In the genomic region with DNA sequence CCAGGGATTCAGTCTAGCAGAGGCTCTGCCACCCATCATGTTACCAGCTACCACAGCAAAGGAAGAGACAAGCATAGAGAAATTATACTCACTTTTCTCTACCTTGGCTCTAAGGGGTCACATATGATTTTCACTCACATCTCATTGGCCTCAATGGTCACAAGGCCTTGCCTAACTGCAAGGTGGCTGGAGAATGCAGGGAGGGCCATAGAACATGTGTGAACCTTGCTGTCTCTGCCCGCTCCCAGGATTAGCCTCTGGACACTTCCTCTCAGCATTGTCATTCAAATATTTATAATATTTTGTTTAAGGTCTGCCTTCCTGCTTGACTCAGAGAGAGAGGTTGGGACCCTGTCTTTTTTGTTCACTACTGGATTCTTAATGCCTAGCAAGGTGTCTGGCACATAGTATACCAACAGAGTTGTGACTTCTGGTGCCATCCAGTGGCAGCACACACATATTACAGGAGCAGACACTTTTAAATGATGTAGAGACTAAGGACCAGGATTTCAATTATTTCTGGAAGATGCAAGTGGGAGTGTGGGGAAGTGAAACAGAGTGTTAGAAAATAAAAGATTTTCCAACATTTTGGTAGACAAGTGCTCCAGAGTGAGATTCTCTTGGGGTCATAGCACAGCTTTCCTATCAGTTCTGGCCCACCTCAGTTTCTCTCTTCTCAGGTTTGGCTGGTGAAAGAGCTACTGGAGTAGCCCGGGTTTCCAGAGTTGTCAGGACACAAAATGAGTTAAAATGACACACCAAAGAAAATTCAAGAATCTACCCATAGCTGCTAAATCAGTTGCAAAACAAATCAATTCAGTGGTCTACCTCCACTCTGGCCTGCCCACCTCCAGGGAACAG, we compare ENCODE assay signal across 8 cellular contexts.
DNase-seq lines count a peak whose midpoint lies in the region; ATAC-seq, FAIRE-seq and TF ChIP-seq lines count a peak whose summit lies in the region.
"Had no signal": no experiment of that assay in that cellular context is flagged by ENCODE, and none has a peak within 500 bp of the region (broad histone marks: within the 10 kb centered on the region; RNA-seq: fewer than 3 reads in every experiment).

No MANE protein-coding gene starts in this region.

- intact Hi-C loops in MCF 10A (cut with micrococcal nuclease) = loop anchor here (1.0 kb wide), 4 partner anchors 119 to 688 kb away; a partner anchor contains a TSS

- no peaks in the 10 kb centered on the region for H3K9me2 ChIP-seq in GM23338 (ENCODE audit: insufficient read depth)
- H3K9me2 ChIP-seq in MM.1S (replicated peaks; ENCODE audit: insufficient read depth, low read length) = no peaks in the 10 kb centered on the region

- H4K20me1 ChIP-seq in GM23338 (replicated peaks; ENCODE audit: insufficient read depth) = no peaks in the 10 kb centered on the region
- no peaks in the 10 kb centered on the region for H4K20me1 ChIP-seq in MM.1S (ENCODE audit: insufficient read depth, low read length)

- H3K4me1 Mint-ChIP-seq in GM23338 (peaks cover 12% of the 10 kb centered on the region; the same call in 2 of the 3 replicates), MCF 10A (ENCODE audit: insufficient read depth, unreplicated experiment) (peaks cover under 1% of the 10 kb centered on the region)

- H3K79me2 ChIP-seq in GM23338 (replicated peaks; ENCODE audit: insufficient read depth) = no peaks in the 10 kb centered on the region
- no peaks in the 10 kb centered on the region for H3K79me2 ChIP-seq in MM.1S (ENCODE audit: low read length)

- H3K27ac ChIP-seq in GM23338 (ENCODE audit: low read depth) (no peak overlapping the region), MM.1S (ENCODE audit: low read length) (no peak overlapping the region)
- H3K27ac ChIP-seq: neutrophil had no signal

- ATAC-seq in GM23338 = peak; percentile 94

- POLR2A ChIA-PET in MCF 10A (lab: Yijun Ruan, JAX) = interaction anchor here (0.7 to 1.7 kb wide), 2 partner anchors 229 to 1106 kb away, joined by 3 to 6 read pairs; a partner anchor contains a TSS

- CTCF ChIA-PET in MCF 10A (lab: Yijun Ruan, JAX) = interaction anchor here (0.5 to 11.1 kb wide), 53 partner anchors 8 to 1180 kb away, joined by 3 to 258 read pairs (median 4); a partner anchor contains a TSS

- H3K4me2 ChIP-seq in GM23338 (no peak overlapping the region), MM.1S (ENCODE audit: low read depth, low read length) (no peak overlapping the region)

- H3K27me3 ChIP-seq in GM23338 (ENCODE audit: insufficient read depth) (no peaks in the 10 kb centered on the region), MM.1S (replicated peaks; ENCODE audit: insufficient read depth, low read length) (no peaks in the 10 kb centered on the region)
- H3K27me3 ChIP-seq: neutrophil had no signal

- DNase-seq in GM23338 (ENCODE audit: low spot score) (peak; percentile 67), MM.1S (peak; percentile 69), MCF 10A (ENCODE audit: unreplicated experiment) (peak; percentile 54), kidney tubule cell (ENCODE audit: low spot score) (peak; percentile 64)
- peak in 2 of 3 experiments; percentile 53 to 63 for DNase-seq in stimulated activated CD4-positive, alpha-beta T cell treated with anti-CD3 and anti-CD28 coated beads, TNF-alpha, amount 100 ng/mL, for 4 hours (ENCODE audit: low read depth in 3 of 3)

- H3K4me3 ChIP-seq in GM23338 (no peak overlapping the region), MM.1S (ENCODE audit: low read length) (no peak overlapping the region)

- H3F3A ChIP-seq in GM23338 (replicated peaks; ENCODE audit: low read depth) = no peaks in the 10 kb centered on the region
- no peaks in the 10 kb centered on the region for H3F3A ChIP-seq in MM.1S (ENCODE audit: insufficient read depth, low read length)

- H3K9me3 Mint-ChIP-seq in GM23338 = 0 out of 3 replicates have a peak, but pooled peaks cover 5% of the 10 kb centered on the region
- H3K9me3 Mint-ChIP-seq in MCF 10A (ENCODE audit: unreplicated experiment) = no peaks in the 10 kb centered on the region

- H3K36me3 Mint-ChIP-seq in GM23338 (ENCODE audit: low read depth) (no peaks in the 10 kb centered on the region), MCF 10A (ENCODE audit: insufficient read depth, unreplicated experiment) (no peaks in the 10 kb centered on the region)

- H3K27ac Mint-ChIP-seq in GM23338 (no peak overlapping the region), MCF 10A (ENCODE audit: low read depth, unreplicated experiment) (no peak overlapping the region)

- FAIRE-seq in TTC549 (lab: Jason Lieb, UNC) = peak; percentile 83

- H3K36me3 ChIP-seq in GM23338 (ENCODE audit: insufficient read depth) (no peaks in the 10 kb centered on the region), MM.1S (replicated peaks; ENCODE audit: insufficient read depth, low read length) (no peaks in the 10 kb centered on the region)
- H3K36me3 ChIP-seq: neutrophil had no signal

- H3K4me1 ChIP-seq in GM23338 (ENCODE audit: insufficient read depth) (no peaks in the 10 kb centered on the region), MM.1S (ENCODE audit: low read length) (no peaks in the 10 kb centered on the region)

- H3K27me3 Mint-ChIP-seq in GM23338 (ENCODE audit: insufficient read depth, low read depth, poor library complexity) (peaks cover 3% of the 10 kb centered on the region), MCF 10A (ENCODE audit: insufficient read depth, unreplicated experiment) (no peaks in the 10 kb centered on the region)

- H3K9ac ChIP-seq in MM.1S (ENCODE audit: low read length) = no peak overlapping the region

- H3K9me3 ChIP-seq in MM.1S (replicated peaks; ENCODE audit: insufficient read depth, low read length) = no peaks in the 10 kb centered on the region
- H3K9me3 ChIP-seq: neutrophil had no signal

- BruUV-seq in MCF 10A (replicated peaks; lab: Mats Ljungman, UMichigan) = no TSS peak

- no peak overlapping the region for H3K4me3 Mint-ChIP-seq in GM23338
- H3K4me3 Mint-ChIP-seq in MCF 10A (ENCODE audit: unreplicated experiment) = no peak overlapping the region

- H2AFZ ChIP-seq in GM23338 = no peak overlapping the region
- no peak overlapping the region for H2AFZ ChIP-seq in MM.1S (ENCODE audit: low read length)

- TF ChIP-seq CTCF in GM12873 (IDR thresholded peaks at IDR 0.05; ENCODE audit: insufficient read depth, low read depth, low read length, missing control alignments) = peak; percentile 76
- peak; percentile 87 to 88 for TF ChIP-seq CTCF in GM23338 (conservative IDR thresholded peaks at IDR 0.05; ENCODE audit: low read depth in 2 of 2)
- peak; percentile 83 for TF ChIP-seq CTCF in MM.1S (IDR thresholded peaks at IDR 0.05; ENCODE audit: low read length)
- peak; percentile 76 for TF ChIP-seq CTCF in MCF 10A (IDR thresholded peaks at IDR 0.05; ENCODE audit: unreplicated experiment)

TF ChIP-seq in GM23338, 12 proteins besides CTCF, POLR2A, EP300 and RAD21 (continues in another document):
- TF ChIP-seq, protein P1, sequence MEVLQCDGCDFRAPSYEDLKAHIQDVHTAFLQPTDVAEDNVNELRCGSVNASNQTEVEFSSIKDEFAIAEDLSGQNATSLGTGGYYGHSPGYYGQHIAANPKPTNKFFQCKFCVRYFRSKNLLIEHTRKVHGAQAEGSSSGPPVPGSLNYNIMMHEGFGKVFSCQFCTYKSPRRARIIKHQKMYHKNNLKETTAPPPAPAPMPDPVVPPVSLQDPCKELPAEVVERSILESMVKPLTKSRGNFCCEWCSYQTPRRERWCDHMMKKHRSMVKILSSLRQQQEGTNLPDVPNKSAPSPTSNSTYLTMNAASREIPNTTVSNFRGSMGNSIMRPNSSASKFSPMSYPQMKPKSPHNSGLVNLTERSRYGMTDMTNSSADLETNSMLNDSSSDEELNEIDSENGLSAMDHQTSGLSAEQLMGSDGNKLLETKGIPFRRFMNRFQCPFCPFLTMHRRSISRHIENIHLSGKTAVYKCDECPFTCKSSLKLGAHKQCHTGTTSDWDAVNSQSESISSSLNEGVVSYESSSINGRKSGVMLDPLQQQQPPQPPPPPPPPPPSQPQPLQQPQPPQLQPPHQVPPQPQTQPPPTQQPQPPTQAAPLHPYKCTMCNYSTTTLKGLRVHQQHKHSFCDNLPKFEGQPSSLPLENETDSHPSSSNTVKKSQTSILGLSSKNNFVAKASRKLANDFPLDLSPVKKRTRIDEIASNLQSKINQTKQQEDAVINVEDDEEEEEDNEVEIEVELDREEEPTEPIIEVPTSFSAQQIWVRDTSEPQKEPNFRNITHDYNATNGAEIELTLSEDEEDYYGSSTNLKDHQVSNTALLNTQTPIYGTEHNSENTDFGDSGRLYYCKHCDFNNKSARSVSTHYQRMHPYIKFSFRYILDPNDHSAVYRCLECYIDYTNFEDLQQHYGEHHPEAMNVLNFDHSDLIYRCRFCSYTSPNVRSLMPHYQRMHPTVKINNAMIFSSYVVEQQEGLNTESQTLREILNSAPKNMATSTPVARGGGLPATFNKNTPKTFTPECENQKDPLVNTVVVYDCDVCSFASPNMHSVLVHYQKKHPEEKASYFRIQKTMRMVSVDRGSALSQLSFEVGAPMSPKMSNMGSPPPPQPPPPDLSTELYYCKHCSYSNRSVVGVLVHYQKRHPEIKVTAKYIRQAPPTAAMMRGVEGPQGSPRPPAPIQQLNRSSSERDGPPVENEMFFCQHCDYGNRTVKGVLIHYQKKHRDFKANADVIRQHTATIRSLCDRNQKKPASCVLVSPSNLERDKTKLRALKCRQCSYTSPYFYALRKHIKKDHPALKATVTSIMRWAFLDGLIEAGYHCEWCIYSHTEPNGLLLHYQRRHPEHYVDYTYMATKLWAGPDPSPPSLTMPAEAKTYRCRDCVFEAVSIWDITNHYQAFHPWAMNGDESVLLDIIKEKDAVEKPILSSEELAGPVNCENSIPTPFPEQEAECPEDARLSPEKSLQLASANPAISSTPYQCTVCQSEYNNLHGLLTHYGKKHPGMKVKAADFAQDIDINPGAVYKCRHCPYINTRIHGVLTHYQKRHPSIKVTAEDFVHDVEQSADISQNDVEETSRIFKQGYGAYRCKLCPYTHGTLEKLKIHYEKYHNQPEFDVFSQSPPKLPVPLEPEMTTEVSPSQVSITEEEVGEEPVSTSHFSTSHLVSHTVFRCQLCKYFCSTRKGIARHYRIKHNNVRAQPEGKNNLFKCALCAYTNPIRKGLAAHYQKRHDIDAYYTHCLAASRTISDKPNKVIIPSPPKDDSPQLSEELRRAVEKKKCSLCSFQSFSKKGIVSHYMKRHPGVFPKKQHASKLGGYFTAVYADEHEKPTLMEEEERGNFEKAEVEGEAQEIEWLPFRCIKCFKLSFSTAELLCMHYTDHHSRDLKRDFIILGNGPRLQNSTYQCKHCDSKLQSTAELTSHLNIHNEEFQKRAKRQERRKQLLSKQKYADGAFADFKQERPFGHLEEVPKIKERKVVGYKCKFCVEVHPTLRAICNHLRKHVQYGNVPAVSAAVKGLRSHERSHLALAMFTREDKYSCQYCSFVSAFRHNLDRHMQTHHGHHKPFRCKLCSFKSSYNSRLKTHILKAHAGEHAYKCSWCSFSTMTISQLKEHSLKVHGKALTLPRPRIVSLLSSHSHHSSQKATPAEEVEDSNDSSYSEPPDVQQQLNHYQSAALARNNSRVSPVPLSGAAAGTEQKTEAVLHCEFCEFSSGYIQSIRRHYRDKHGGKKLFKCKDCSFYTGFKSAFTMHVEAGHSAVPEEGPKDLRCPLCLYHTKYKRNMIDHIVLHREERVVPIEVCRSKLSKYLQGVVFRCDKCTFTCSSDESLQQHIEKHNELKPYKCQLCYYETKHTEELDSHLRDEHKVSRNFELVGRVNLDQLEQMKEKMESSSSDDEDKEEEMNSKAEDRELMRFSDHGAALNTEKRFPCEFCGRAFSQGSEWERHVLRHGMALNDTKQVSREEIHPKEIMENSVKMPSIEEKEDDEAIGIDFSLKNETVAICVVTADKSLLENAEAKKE (CRISPR knock-in tag; IDR thresholded peaks at IDR 0.05) = no peak
